In the genomic region with DNA sequence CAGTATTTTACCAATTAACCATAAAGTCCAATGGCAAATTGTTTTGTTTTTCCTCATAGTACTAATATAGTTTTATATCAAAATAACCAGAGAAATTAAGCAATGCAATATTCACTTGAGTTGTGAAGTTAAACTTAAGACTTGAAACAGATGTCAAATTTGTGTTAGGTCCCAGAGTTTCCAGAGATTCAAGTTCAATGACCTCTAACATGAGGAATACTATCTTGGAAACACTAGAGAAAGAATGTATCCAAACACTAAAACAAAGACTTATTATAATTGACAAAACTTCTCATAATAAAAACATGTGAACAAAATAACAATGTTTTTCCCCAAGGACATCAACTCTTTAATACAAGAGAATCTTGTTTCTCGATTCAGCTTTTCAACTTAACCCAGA, we compare ENCODE assay signal across 14 cellular contexts. TPM values are rescaled to one million over a fixed set of nuclear protein-coding genes. Genes with fewer than 3 reads are reported as not detected.
DNase-seq lines count a peak whose midpoint lies in the region; ATAC-seq and TF ChIP-seq lines count a peak whose summit lies in the region.
"Had no signal": no experiment of that assay in that cellular context is flagged by ENCODE, and none has a peak within 500 bp of the region (broad histone marks: within the 10 kb centered on the region; RNA-seq: fewer than 3 reads in every experiment).

No MANE protein-coding gene starts in this region.

- no peak for TF ChIP-seq POLR2A in heart left ventricle (IDR thresholded peaks at IDR 0.05)

- H3K4me1 ChIP-seq in heart left ventricle: peaks cover 0 to 22% (median 0%) of the 10 kb centered on the region in 12 donors
- H3K4me1 ChIP-seq in right cardiac atrium (ENCODE audit: control insufficient read depth, insufficient read depth, low read length): no peaks in the 10 kb centered on the region
- H3K4me1 ChIP-seq: BLaER1 had no signal

- WGBS in heart left ventricle, 4 donors: 61 to 70% (median 66%) methylated on average over 1 of the region's 1 CpG
- 49% methylated on average over 1 of the region's 1 CpG for WGBS in right cardiac atrium

- TF ChIP-seq CTCF in heart left ventricle (IDR thresholded peaks at IDR 0.05): no peak

- peaks cover 0 to 7% (median 0%) of the 10 kb centered on the region in 9 donors for H3K36me3 ChIP-seq in heart left ventricle

- H3K4me3 ChIP-seq in heart left ventricle: no peak overlapping the region
- H3K4me3 ChIP-seq in right cardiac atrium (ENCODE audit: low read length): no peak overlapping the region
- H3K4me3 ChIP-seq: BLaER1, GM23338 had no signal

- intact Hi-C loops in Right ventricle myocardium superior (cut with DNase I) (no loop called here), heart left ventricle (cut with DNase I) (no loop called here), right cardiac atrium (cut with DNase I) (no loop called here)

- ATAC-seq in Right ventricle myocardium superior (ENCODE audit: poor library complexity) (peak; percentile 56), heart left ventricle (no peak), right cardiac atrium (peak in 1 of 2 donors; percentile 60), HG02763 (IDR thresholded peaks at IDR 0.05; ENCODE audit: unreplicated experiment) (no peak)
- ATAC-seq: GM23338 had no signal

- H3K27ac ChIP-seq in heart left ventricle (no peak overlapping the region), right cardiac atrium (ENCODE audit: low read length) (peak overlapping the region; percentile 27)
- H3K27ac ChIP-seq: BLaER1 had no signal

- H3K27me3 ChIP-seq in heart left ventricle (no peaks in the 10 kb centered on the region), right cardiac atrium (ENCODE audit: control insufficient read depth, insufficient read depth) (no peaks in the 10 kb centered on the region)
- H3K27me3 ChIP-seq: BLaER1 had no signal

- in situ Hi-C loops in SK-MEL-5 (cut with HindIII; ENCODE audit: low pct_unique_long_range_greater_than_20kb, low sequenced_read_pairs): no loop called here

- H3K9me3 ChIP-seq in heart left ventricle: no peaks in the 10 kb centered on the region
- H3K9me3 ChIP-seq in right cardiac atrium (ENCODE audit: control insufficient read depth, low read length): no peaks in the 10 kb centered on the region
- H3K9me3 ChIP-seq: BLaER1 had no signal

- DNase-seq in Right ventricle myocardium superior (no peak), heart left ventricle (no peak), SK-MEL-5 (ENCODE audit: low read depth, low spot score) (peak; percentile 43), right cardiac atrium (no peak), GM19238 (ENCODE audit: insufficient read length, low spot score) (no peak), NCI-H146 (lab: John Stamatoyannopoulos, UW) (no peak)
- DNase-seq: 8988T; AML-193; CD8-positive, alpha-beta memory T cell; DMS53; H9 had no signal

RNA-seq across cellular contexts. Expression of a gene that starts 18.0 kb away (rescaled TPM):
- total RNA-seq in Right ventricle myocardium superior: 6.4 TPM
- total RNA-seq in heart left ventricle: 10 to 100 TPM in 1 of 9 donors, 1 to 10 TPM in 8; 3.1 to 22.7 (median 6.4) TPM
- 1 to 10 TPM; 1.0 to 3.6 TPM for polyA plus RNA-seq in heart left ventricle
- total RNA-seq in SK-MEL-5 (2014; rRNA removed; shearing (Covaris generic)): 1.4 and 1.5 TPM in 2 replicates
- 1.6 and 2.9 TPM in 2 replicates for polyA plus RNA-seq in SK-MEL-5 (2015; cell fraction: cytosol; rRNA removed)
- 1.2 and 2.9 TPM in 2 replicates for polyA plus RNA-seq in SK-MEL-5 (2015; cell fraction: nucleus; rRNA removed)
- total RNA-seq in right cardiac atrium: 10 to 100 TPM in 2 of 4 donors, 1 to 10 TPM in 2; 8.1 to 13.3 (median 10.0) TPM
- 4.5 TPM for polyA plus RNA-seq in right cardiac atrium
